In the genomic region with DNA sequence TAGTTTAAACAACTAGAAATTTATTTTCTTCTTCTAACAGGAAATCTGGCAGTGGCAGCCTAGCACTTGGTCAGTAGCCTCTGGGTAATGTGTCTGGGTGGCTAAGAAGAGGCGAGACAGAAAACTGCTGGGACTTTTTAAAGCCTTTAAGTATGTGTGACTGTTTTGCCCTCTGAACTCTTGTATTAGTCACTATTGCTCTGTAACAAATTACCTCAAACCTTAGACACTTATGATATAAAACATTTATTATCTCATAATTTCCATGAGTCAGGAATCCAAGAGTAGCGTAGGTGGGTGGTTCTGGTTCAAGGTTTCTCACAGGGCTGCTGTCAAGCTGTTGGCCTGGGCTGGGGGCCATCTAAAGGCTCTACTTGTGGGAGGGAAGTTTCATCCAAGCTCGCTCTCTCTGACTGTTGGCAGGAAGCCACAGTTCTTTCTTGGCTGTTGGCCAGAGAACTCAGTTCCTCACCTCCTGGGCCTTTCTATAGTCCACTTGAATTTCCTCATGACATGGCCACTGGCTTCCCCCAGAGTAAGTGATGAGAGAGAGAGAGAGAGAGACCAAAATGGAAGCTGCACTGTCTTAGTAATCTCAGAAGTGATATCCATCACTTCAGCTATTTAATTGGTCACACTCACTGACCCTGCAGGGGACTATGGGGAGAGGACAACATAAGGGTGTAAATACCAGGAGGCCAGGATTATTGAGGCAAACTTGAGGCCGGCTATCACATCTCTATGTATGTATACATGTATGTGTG, we compare ENCODE assay signal across 8 cellular contexts. TPM values are rescaled to one million over a fixed set of nuclear protein-coding genes. Genes with fewer than 3 reads are reported as not detected.
A peak's percentile ranks its signal among the peaks of the same experiment; 100 is the strongest.
DNase-seq lines count a peak whose midpoint lies in the region; ATAC-seq and TF ChIP-seq lines count a peak whose summit lies in the region.

No MANE protein-coding gene starts in this region.

- no peak overlapping the region for H2AFZ ChIP-seq in PC-9

- BruUV-seq in PC-9 (replicated peaks; lab: Mats Ljungman, UMichigan): TSS peak; percentile 35

- H3K27ac Mint-ChIP-seq in activated T-helper 1 cell treated with anti-CD3 and anti-CD28 coated beads, Interleukin-12 subunit alpha, Interleukin-12 subunit beta, Interleukin-2, Interleukin-4 antibody, amounts not matched to agents 30 ng/mL and 10 ng/mL and 1 ng/mL, durations not matched to agents 14 hours and 24 hours and 36 hours: peak overlapping the region; percentile 90

- H3K27me3 ChIP-seq in PC-9 (ENCODE audit: insufficient read depth, low read depth) (no peaks in the 10 kb centered on the region), thyroid gland (no peaks in the 10 kb centered on the region)

- H3K36me3 Mint-ChIP-seq in activated T-helper 1 cell treated with anti-CD3 and anti-CD28 coated beads, Interleukin-12 subunit alpha, Interleukin-12 subunit beta, Interleukin-2, Interleukin-4 antibody, amounts not matched to agents 30 ng/mL and 10 ng/mL and 1 ng/mL, durations not matched to agents 14 hours and 24 hours and 36 hours (ENCODE audit: low read depth): peaks cover 10% of the 10 kb centered on the region

- no peak for TF ChIP-seq POLR2A in thyroid gland (IDR thresholded peaks at IDR 0.05)

- H4K20me1 ChIP-seq in PC-9 (ENCODE audit: insufficient read depth): no peaks in the 10 kb centered on the region

- H3K9me3 Mint-ChIP-seq in activated T-helper 1 cell treated with anti-CD3 and anti-CD28 coated beads, Interleukin-12 subunit alpha, Interleukin-12 subunit beta, Interleukin-2, Interleukin-4 antibody, amounts not matched to agents 30 ng/mL and 10 ng/mL and 1 ng/mL, durations not matched to agents 14 hours and 24 hours and 36 hours: no peaks in the 10 kb centered on the region

- H3K79me2 ChIP-seq in PC-9 (ENCODE audit: low read depth): no peaks in the 10 kb centered on the region

- H3F3A ChIP-seq in PC-9 (ENCODE audit: insufficient read depth, low read depth): peaks cover 49% of the 10 kb centered on the region

- POLR2A ChIA-PET in PC-9 (lab: Charles Lee; ENCODE audit: unreplicated experiment): no interaction called here

- H3K36me3 ChIP-seq in PC-9 (ENCODE audit: low read depth): no peaks in the 10 kb centered on the region
- H3K36me3 ChIP-seq in thyroid gland: no peaks in the 10 kb centered on the region

- peak; percentile 98 for DNase-seq in EL
- peak; percentile 65 to 85 for DNase-seq in PC-9
- peak; percentile 49 for DNase-seq in activated T-helper 1 cell treated with anti-CD3 and anti-CD28 coated beads, Interleukin-12 subunit alpha, Interleukin-12 subunit beta, Interleukin-2, Interleukin-4 antibody, amounts not matched to agents 30 ng/mL and 10 ng/mL and 1 ng/mL, durations not matched to agents 14 hours and 24 hours and 36 hours (ENCODE audit: low spot score)
- peak; percentile 89 to 93 for DNase-seq in foreskin fibroblast
- DNase-seq in pons (ENCODE audit: low spot score): peak; percentile 87
- DNase-seq in thyroid gland: peak; percentile 96

- TF ChIP-seq CTCF in PC-9 (conservative IDR thresholded peaks at IDR 0.05) (no peak), foreskin fibroblast (IDR thresholded peaks at IDR 0.05; ENCODE audit: low read depth, low read length) (no peak), thyroid gland (IDR thresholded peaks at IDR 0.05) (no peak)

- no peak overlapping the region for H3K4me3 ChIP-seq in PC-9
- no peak overlapping the region for H3K4me3 ChIP-seq in foreskin fibroblast (ENCODE audit: low read depth in 1 of 2, low read length in 2 of 2)
- no peak overlapping the region for H3K4me3 ChIP-seq in thyroid gland (replicated peaks in 1 of 3)

- peak overlapping the region; percentile 35 for H3K4me2 ChIP-seq in PC-9

- no peaks in the 10 kb centered on the region for H3K9me2 ChIP-seq in PC-9 (ENCODE audit: insufficient read depth)

- intact Hi-C loops in PC-9 (cut with micrococcal nuclease; ENCODE audit: unreplicated experiment) (no loop called here), thyroid gland (cut with DNase I) (no loop called here)
- intact Hi-C loops in activated T-helper 1 cell treated with anti-CD3 and anti-CD28 coated beads, Interleukin-12 subunit alpha, Interleukin-12 subunit beta, Interleukin-2, Interleukin-4 antibody, amounts not matched to agents 30 ng/mL and 10 ng/mL and 1 ng/mL, durations not matched to agents 14 hours and 24 hours and 36 hours (cut with micrococcal nuclease): loop anchor here (1.0 kb wide), 6 partner anchors 11 to 190 kb away; no protein-coding TSS in a partner anchor

- CTCF ChIA-PET in PC-9 (lab: Charles Lee): interaction anchor here (0.6 kb wide), 1 partner anchor 17 kb away, joined by 5 read pairs; no protein-coding TSS in a partner anchor

- peak overlapping the region; percentile 86 for H3K27ac ChIP-seq in PC-9
- H3K27ac ChIP-seq in thyroid gland: peak overlapping the region; percentile 73 to 76 (median 75)

- H3K4me1 Mint-ChIP-seq in activated T-helper 1 cell treated with anti-CD3 and anti-CD28 coated beads, Interleukin-12 subunit alpha, Interleukin-12 subunit beta, Interleukin-2, Interleukin-4 antibody, amounts not matched to agents 30 ng/mL and 10 ng/mL and 1 ng/mL, durations not matched to agents 14 hours and 24 hours and 36 hours (ENCODE audit: low read depth): peaks cover 64% of the 10 kb centered on the region

- H3K4me1 ChIP-seq in PC-9 (replicated peaks; ENCODE audit: insufficient read depth) (peaks cover 46% of the 10 kb centered on the region), thyroid gland (peaks cover 23 to 54% of the 10 kb centered on the region in 2 donors)

- H3K4me3 Mint-ChIP-seq in activated T-helper 1 cell treated with anti-CD3 and anti-CD28 coated beads, Interleukin-12 subunit alpha, Interleukin-12 subunit beta, Interleukin-2, Interleukin-4 antibody, amounts not matched to agents 30 ng/mL and 10 ng/mL and 1 ng/mL, durations not matched to agents 14 hours and 24 hours and 36 hours: peak overlapping the region; percentile 38

- no peaks in the 10 kb centered on the region for H3K27me3 Mint-ChIP-seq in activated T-helper 1 cell treated with anti-CD3 and anti-CD28 coated beads, Interleukin-12 subunit alpha, Interleukin-12 subunit beta, Interleukin-2, Interleukin-4 antibody, amounts not matched to agents 30 ng/mL and 10 ng/mL and 1 ng/mL, durations not matched to agents 14 hours and 24 hours and 36 hours (ENCODE audit: insufficient read depth)

- ATAC-seq in HG03139 (IDR thresholded peaks at IDR 0.05; ENCODE audit: unreplicated experiment) (peak; percentile 64), HG03521 (IDR thresholded peaks at IDR 0.05; ENCODE audit: unreplicated experiment) (no peak)

- H3K9me3 ChIP-seq in PC-9 (ENCODE audit: insufficient read depth, low read depth): no peaks in the 10 kb centered on the region; the same call in 1 of the 2 replicates
- no peaks in the 10 kb centered on the region for H3K9me3 ChIP-seq in thyroid gland

- 27 to 34% methylated on average over 4 of the region's 4 CpGs for WGBS in thyroid gland, 2 donors

RNA-seq across cellular contexts. Expression of gene TBC1D22B, which starts 17.4 kb away (rescaled TPM):
- total RNA-seq in PC-9 (2021) (10.4 and 14.6 TPM in 2 replicates), thyroid gland (10 to 100 TPM; 11.5 to 15.7 (median 14.2) TPM)
- 20.8 and 21.2 TPM in 2 replicates for total RNA-seq in activated T-helper 1 cell treated with anti-CD3 and anti-CD28 coated beads, Interleukin-12 subunit alpha, Interleukin-12 subunit beta, Interleukin-2, Interleukin-4 antibody, amounts not matched to agents 30 ng/mL and 10 ng/mL and 1 ng/mL, durations not matched to agents 14 hours and 24 hours and 36 hours

RNA-seq across cellular contexts. Expression of gene TMEM217, which starts 17.8 kb away (rescaled TPM):
- 4.9 and 5.3 TPM in 2 replicates for total RNA-seq in PC-9 (2021)
- 7.7 and 9.9 TPM in 2 replicates for total RNA-seq in activated T-helper 1 cell treated with anti-CD3 and anti-CD28 coated beads, Interleukin-12 subunit alpha, Interleukin-12 subunit beta, Interleukin-2, Interleukin-4 antibody, amounts not matched to agents 30 ng/mL and 10 ng/mL and 1 ng/mL, durations not matched to agents 14 hours and 24 hours and 36 hours
- 1 to 10 TPM in 2 of 4 donors, under 1 TPM in 1, not detected in 1; 0.22 to 3.8 (median 1.0) TPM for total RNA-seq in thyroid gland
